ENCODE assay signal across 1 cellular context in genomic region chr12:56206373-56207166, GRCh38.
TF ChIP-seq lines count a peak whose summit lies in the region.

No MANE protein-coding gene starts in this region.

TF ChIP-seq in GM23338, 12 proteins besides CTCF, POLR2A, EP300 and RAD21 (continued from another document):
- TF ChIP-seq, protein P1, sequence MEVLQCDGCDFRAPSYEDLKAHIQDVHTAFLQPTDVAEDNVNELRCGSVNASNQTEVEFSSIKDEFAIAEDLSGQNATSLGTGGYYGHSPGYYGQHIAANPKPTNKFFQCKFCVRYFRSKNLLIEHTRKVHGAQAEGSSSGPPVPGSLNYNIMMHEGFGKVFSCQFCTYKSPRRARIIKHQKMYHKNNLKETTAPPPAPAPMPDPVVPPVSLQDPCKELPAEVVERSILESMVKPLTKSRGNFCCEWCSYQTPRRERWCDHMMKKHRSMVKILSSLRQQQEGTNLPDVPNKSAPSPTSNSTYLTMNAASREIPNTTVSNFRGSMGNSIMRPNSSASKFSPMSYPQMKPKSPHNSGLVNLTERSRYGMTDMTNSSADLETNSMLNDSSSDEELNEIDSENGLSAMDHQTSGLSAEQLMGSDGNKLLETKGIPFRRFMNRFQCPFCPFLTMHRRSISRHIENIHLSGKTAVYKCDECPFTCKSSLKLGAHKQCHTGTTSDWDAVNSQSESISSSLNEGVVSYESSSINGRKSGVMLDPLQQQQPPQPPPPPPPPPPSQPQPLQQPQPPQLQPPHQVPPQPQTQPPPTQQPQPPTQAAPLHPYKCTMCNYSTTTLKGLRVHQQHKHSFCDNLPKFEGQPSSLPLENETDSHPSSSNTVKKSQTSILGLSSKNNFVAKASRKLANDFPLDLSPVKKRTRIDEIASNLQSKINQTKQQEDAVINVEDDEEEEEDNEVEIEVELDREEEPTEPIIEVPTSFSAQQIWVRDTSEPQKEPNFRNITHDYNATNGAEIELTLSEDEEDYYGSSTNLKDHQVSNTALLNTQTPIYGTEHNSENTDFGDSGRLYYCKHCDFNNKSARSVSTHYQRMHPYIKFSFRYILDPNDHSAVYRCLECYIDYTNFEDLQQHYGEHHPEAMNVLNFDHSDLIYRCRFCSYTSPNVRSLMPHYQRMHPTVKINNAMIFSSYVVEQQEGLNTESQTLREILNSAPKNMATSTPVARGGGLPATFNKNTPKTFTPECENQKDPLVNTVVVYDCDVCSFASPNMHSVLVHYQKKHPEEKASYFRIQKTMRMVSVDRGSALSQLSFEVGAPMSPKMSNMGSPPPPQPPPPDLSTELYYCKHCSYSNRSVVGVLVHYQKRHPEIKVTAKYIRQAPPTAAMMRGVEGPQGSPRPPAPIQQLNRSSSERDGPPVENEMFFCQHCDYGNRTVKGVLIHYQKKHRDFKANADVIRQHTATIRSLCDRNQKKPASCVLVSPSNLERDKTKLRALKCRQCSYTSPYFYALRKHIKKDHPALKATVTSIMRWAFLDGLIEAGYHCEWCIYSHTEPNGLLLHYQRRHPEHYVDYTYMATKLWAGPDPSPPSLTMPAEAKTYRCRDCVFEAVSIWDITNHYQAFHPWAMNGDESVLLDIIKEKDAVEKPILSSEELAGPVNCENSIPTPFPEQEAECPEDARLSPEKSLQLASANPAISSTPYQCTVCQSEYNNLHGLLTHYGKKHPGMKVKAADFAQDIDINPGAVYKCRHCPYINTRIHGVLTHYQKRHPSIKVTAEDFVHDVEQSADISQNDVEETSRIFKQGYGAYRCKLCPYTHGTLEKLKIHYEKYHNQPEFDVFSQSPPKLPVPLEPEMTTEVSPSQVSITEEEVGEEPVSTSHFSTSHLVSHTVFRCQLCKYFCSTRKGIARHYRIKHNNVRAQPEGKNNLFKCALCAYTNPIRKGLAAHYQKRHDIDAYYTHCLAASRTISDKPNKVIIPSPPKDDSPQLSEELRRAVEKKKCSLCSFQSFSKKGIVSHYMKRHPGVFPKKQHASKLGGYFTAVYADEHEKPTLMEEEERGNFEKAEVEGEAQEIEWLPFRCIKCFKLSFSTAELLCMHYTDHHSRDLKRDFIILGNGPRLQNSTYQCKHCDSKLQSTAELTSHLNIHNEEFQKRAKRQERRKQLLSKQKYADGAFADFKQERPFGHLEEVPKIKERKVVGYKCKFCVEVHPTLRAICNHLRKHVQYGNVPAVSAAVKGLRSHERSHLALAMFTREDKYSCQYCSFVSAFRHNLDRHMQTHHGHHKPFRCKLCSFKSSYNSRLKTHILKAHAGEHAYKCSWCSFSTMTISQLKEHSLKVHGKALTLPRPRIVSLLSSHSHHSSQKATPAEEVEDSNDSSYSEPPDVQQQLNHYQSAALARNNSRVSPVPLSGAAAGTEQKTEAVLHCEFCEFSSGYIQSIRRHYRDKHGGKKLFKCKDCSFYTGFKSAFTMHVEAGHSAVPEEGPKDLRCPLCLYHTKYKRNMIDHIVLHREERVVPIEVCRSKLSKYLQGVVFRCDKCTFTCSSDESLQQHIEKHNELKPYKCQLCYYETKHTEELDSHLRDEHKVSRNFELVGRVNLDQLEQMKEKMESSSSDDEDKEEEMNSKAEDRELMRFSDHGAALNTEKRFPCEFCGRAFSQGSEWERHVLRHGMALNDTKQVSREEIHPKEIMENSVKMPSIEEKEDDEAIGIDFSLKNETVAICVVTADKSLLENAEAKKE (CRISPR knock-in tag; IDR thresholded peaks at IDR 0.05) = no peak
TF ChIP-seq in GM23338: peak in this region for 0.
